ENCODE assay signal across 8 cellular contexts in the genomic region with DNA sequence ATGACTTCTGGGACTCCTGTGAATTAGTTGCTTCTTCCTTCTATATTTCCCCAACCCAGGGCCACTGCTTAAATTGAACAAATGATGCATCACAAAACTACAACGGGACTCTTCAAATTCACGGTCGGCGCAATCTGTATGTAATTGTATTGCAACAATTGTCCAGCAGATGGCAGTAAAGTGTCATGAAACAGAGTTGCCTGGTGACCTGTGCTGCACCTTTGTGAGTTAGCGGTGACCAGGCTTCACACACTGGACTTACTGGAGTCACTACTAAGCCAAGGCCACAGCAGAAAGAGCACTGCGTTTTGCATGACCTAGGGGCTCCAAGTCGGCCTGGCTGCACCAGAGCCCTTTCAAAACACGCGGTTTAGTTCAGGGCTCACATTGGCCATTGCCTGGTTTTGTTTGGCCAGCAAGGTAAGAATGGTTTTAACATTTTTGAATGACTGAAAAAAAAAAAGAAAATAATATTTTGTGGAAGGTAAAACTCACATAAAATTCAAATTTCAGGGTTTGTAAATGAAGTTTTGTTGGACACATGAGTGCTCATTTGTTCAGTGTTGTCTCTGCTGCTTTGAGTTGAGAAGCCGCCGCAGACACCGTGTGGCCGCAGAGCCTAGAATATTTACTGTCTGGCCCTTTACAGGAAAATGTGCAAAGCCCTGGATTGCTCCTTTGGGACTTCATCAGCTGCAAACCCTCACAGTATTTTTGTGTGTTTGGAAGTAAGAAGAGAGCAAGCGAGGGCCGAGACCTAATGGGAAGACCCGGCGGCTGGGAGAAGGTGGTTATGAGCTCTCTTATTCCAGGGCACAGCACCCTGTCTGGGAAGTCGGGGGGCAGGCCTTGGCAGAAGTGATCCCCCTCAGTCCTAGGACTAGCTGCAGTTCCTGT. TPM values are rescaled to one million over a fixed set of nuclear protein-coding genes. Genes with fewer than 3 reads are reported as not detected.
A peak's percentile ranks its signal among the peaks of the same experiment; 100 is the strongest.
DNase-seq lines count a peak whose midpoint lies in the region; ATAC-seq and TF ChIP-seq lines count a peak whose summit lies in the region.

No MANE protein-coding gene starts in this region.

- ATAC-seq in GM19372 (IDR thresholded peaks at IDR 0.05; ENCODE audit: low read depth, unreplicated experiment): peak; percentile 74
- ATAC-seq in SK-N-SH treated with all-trans-retinoic acid at 6 μM for 48 hours: peak; percentile 85

- no peaks in the 10 kb centered on the region for H3K36me3 ChIP-seq in CD4-positive, alpha-beta memory T cell (ENCODE audit: insufficient read depth, low read length)

- H3K4me1 Mint-ChIP-seq in CD4-positive, alpha-beta memory T cell: peaks cover 0 to 7% (median 2%) of the 10 kb centered on the region in 4 donors

- H3K27ac Mint-ChIP-seq in CD4-positive, alpha-beta memory T cell: no peak overlapping the region

- peaks cover 27 to 32% of the 10 kb centered on the region in 2 donors for H3K27me3 Mint-ChIP-seq in CD4-positive, alpha-beta memory T cell

- H3K4me1 ChIP-seq in CD4-positive, alpha-beta memory T cell (ENCODE audit: insufficient read depth, low read length): no peaks in the 10 kb centered on the region

- DNase-seq in CD4-positive, alpha-beta memory T cell: peak in 4 of 5 donors; percentile 49 to 65 (median 54)
- DNase-seq in KBM-7 (peak; percentile 67), T47D (ENCODE audit: low read depth in 1 of 2, low spot score in 1 of 2) (peak; percentile 91 to 95), iPS-NIHi7 (ENCODE audit: extremely low spot score) (peak; percentile 91), NCI-H1048 (lab: John Stamatoyannopoulos, UW) (no peak)
- DNase-seq in stimulated activated CD4-positive, alpha-beta T cell treated with anti-CD3 and anti-CD28 coated beads, Interleukin-2, amount 100 ng/mL, for 24 hours: peak; percentile 32 to 50

- H3K4me3 ChIP-seq in CD4-positive, alpha-beta memory T cell (ENCODE audit: low read length in 2 of 2): no peak overlapping the region

- CTCF ChIA-PET in CD4-positive, alpha-beta memory T cell (lab: Charles Lee; ENCODE audit: partially characterized antibody): interaction anchor here (0.9 to 2.6 kb wide), 14 partner anchors 14 to 1193 kb away, joined by 3 to 16 read pairs (median 8); partner anchors contain the start of gene CXCL12

- H3K4me3 Mint-ChIP-seq in CD4-positive, alpha-beta memory T cell: no peak overlapping the region

- H3K27me3 ChIP-seq in CD4-positive, alpha-beta memory T cell (ENCODE audit: insufficient read depth, low read length): peaks cover 10% of the 10 kb centered on the region

- peaks cover 0 to 1% (median 0%) of the 10 kb centered on the region in 8 donors for H3K9me3 Mint-ChIP-seq in CD4-positive, alpha-beta memory T cell

- no peaks in the 10 kb centered on the region for H3K36me3 Mint-ChIP-seq in CD4-positive, alpha-beta memory T cell

- in situ Hi-C loops in KBM-7 (cut with MboI; ENCODE audit: low pct_unique_long_range_greater_than_20kb, low sequenced_read_pairs) (loop anchor here (25.0 kb wide), 1 partner anchor 1190 kb away; no protein-coding TSS in a partner anchor), T47D (cut with HindIII; ENCODE audit: low pct_unique_long_range_greater_than_20kb, low sequenced_read_pairs) (no loop called here)

- no peak overlapping the region for H3K27ac ChIP-seq in CD4-positive, alpha-beta memory T cell (ENCODE audit: low read depth, low read length)

- POLR2A ChIA-PET in CD4-positive, alpha-beta memory T cell (lab: Charles Lee; ENCODE audit: partially characterized antibody): no interaction called here

- intact Hi-C loops in CD4-positive, alpha-beta memory T cell (cut with micrococcal nuclease): loop anchor here (1.0 kb wide), 3 partner anchors 18 to 1303 kb away; no protein-coding TSS in a partner anchor

- H3K9me3 ChIP-seq in CD4-positive, alpha-beta memory T cell (ENCODE audit: control insufficient read depth in 1 of 2, low read length in 2 of 2): no peaks in the 10 kb centered on the region

TF ChIP-seq in SK-N-SH treated with all-trans-retinoic acid at 6 μM for 48 hours, 23 proteins besides CTCF, POLR2A, EP300 and RAD21:
- TF ChIP-seq BACH2 (CRISPR knock-in tag; IDR thresholded peaks at IDR 0.05; ENCODE audit: borderline replicate concordance): no peak
- TF ChIP-seq ARNTL (CRISPR knock-in tag; IDR thresholded peaks at IDR 0.05; ENCODE audit: borderline replicate concordance, low read depth): no peak
- no peak for TF ChIP-seq POU6F1 (CRISPR knock-in tag; IDR thresholded peaks at IDR 0.05; ENCODE audit: borderline replicate concordance, low read depth)

RNA-seq across cellular contexts. Expression of gene ZNF32, which starts 23.2 kb away (rescaled TPM):
- total RNA-seq in CD4-positive, alpha-beta memory T cell: 10 to 100 TPM; 35.5 to 39.5 TPM
- polyA plus RNA-seq in CD4-positive, alpha-beta memory T cell: 10 to 100 TPM; 76.9 to 92.6 TPM
